In genomic region chr6:6217838-6218237, GRCh38 we compare ENCODE assay signal across 20 cellular contexts.
"Had no signal": no experiment of that assay in that cellular context is flagged by ENCODE, and none has a peak within 500 bp of the region (broad histone marks: within the 10 kb centered on the region; RNA-seq: fewer than 3 reads in every experiment).

No MANE protein-coding gene starts in this region.

- H3K36me3 Mint-ChIP-seq: memory B cell; natural killer cell; stimulated activated memory B cell treated with anti-CD40 and anti-IgM and Interleukin-4, amounts not matched to agents 10 μg/mL and 1 μg/mL and 100 μg/mL, for 72 hours; T-cell had no signal

- H3K4me1 ChIP-seq: colonic mucosa, gastroesophageal sphincter, heart right ventricle, testis, upper lobe of right lung had no signal

- H3K9me3 Mint-ChIP-seq: activated CD4-positive, alpha-beta T cell treated with anti-CD3 and anti-CD28 coated beads, Interleukin-2, amount 10 ng/mL, durations not matched to agents 7 days and 5 days; activated naive CD4-positive, alpha-beta T cell treated with anti-CD3 and anti-CD28 coated beads for 36 hours; activated T-cell treated with anti-CD3 and anti-CD28 coated beads, Interleukin-2, amount 50 U/mL, for 4 hours; memory B cell; natural killer cell; stimulated activated memory B cell treated with anti-CD40 and anti-IgM and Interleukin-4, amounts not matched to agents 10 μg/mL and 1 μg/mL and 100 μg/mL, for 72 hours; T-cell had no signal

- H3K27me3 ChIP-seq: brain microvascular endothelial cell, colonic mucosa, gastroesophageal sphincter, heart right ventricle, testis, upper lobe of right lung had no signal

- H3K4me1 Mint-ChIP-seq: activated CD4-positive, alpha-beta T cell treated with anti-CD3 and anti-CD28 coated beads, Interleukin-2, amount 10 ng/mL, durations not matched to agents 7 days and 5 days; memory B cell; natural killer cell; stimulated activated memory B cell treated with anti-CD40 and anti-IgM and Interleukin-4, amounts not matched to agents 10 μg/mL and 1 μg/mL and 100 μg/mL, for 72 hours; T-cell had no signal

- DNase-seq: activated CD4-positive, alpha-beta T cell treated with anti-CD3 and anti-CD28 coated beads, Interleukin-2, amount 10 ng/mL, durations not matched to agents 7 days and 5 days; activated CD8-positive, alpha-beta memory T cell treated with anti-CD3 and anti-CD28 coated beads, Interleukin-2, amount 50 U/mL, for 4 hours; activated CD8-positive, alpha-beta T cell treated with anti-CD3 and anti-CD28 coated beads, Interleukin-2, amount 10 ng/mL, durations not matched to agents 7 days and 5 days; activated naive CD4-positive, alpha-beta T cell treated with anti-CD3 and anti-CD28 coated beads for 36 hours; activated T-cell treated with anti-CD3 and anti-CD28 coated beads, Interleukin-2, amount 50 U/mL, for 4 hours; anterior cingulate cortex; brain microvascular endothelial cell; central memory CD4-positive, alpha-beta T cell; colonic mucosa; erythroblast; heart right ventricle; kidney glomerular epithelial cell; natural killer cell; stimulated activated CD4-positive, alpha-beta T cell treated with anti-CD3 and anti-CD28 coated beads, Interleukin-4, amount 100 ng/mL, for 4 hours; T-cell; testis; upper lobe of right lung had no signal

- H3K36me3 ChIP-seq: brain microvascular endothelial cell, colonic mucosa, gastroesophageal sphincter, upper lobe of right lung had no signal

- H3K9me3 ChIP-seq: colonic mucosa, gastroesophageal sphincter, heart right ventricle, testis, upper lobe of right lung had no signal

- H3K27ac ChIP-seq: brain microvascular endothelial cell, colonic mucosa, gastroesophageal sphincter, heart right ventricle, testis, upper lobe of right lung had no signal

- H3K4me3 Mint-ChIP-seq: activated CD4-positive, alpha-beta T cell treated with anti-CD3 and anti-CD28 coated beads, Interleukin-2, amount 10 ng/mL, durations not matched to agents 7 days and 5 days; activated CD8-positive, alpha-beta T cell treated with anti-CD3 and anti-CD28 coated beads, Interleukin-2, amount 10 ng/mL, durations not matched to agents 7 days and 5 days; activated naive CD4-positive, alpha-beta T cell treated with anti-CD3 and anti-CD28 coated beads for 36 hours; activated T-cell treated with anti-CD3 and anti-CD28 coated beads, Interleukin-2, amount 50 U/mL, for 4 hours; memory B cell; natural killer cell; stimulated activated memory B cell treated with anti-CD40 and anti-IgM and Interleukin-4, amounts not matched to agents 10 μg/mL and 1 μg/mL and 100 μg/mL, for 72 hours; T-cell had no signal

- H3K4me3 ChIP-seq: colonic mucosa, gastroesophageal sphincter, heart right ventricle, testis, upper lobe of right lung had no signal

- H3K27ac Mint-ChIP-seq: activated CD4-positive, alpha-beta T cell treated with anti-CD3 and anti-CD28 coated beads, Interleukin-2, amount 10 ng/mL, durations not matched to agents 7 days and 5 days; activated CD8-positive, alpha-beta T cell treated with anti-CD3 and anti-CD28 coated beads, Interleukin-2, amount 10 ng/mL, durations not matched to agents 7 days and 5 days; activated naive CD4-positive, alpha-beta T cell treated with anti-CD3 and anti-CD28 coated beads for 36 hours; memory B cell; natural killer cell; stimulated activated memory B cell treated with anti-CD40 and anti-IgM and Interleukin-4, amounts not matched to agents 10 μg/mL and 1 μg/mL and 100 μg/mL, for 72 hours; T-cell had no signal
